ENCODE assay signal across 8 cellular contexts in genomic region chr13:21034602-21035190, GRCh38. TPM values are rescaled to one million over a fixed set of nuclear protein-coding genes. Genes with fewer than 3 reads are reported as not detected.
DNase-seq lines count a peak whose midpoint lies in the region; ATAC-seq and TF ChIP-seq lines count a peak whose summit lies in the region.

No MANE protein-coding gene starts in this region.

- H3K4me3 ChIP-seq in H7 (ENCODE audit: insufficient read depth, low read depth, low read length) (no peak overlapping the region), astrocyte of the spinal cord (ENCODE audit: low read depth, low read length) (no peak overlapping the region), kidney epithelial cell (ENCODE audit: low read depth, low read length) (no peak overlapping the region), thyroid gland (replicated peaks in 1 of 3) (no peak overlapping the region)

- in situ Hi-C loops in astrocyte of the spinal cord (cut with HindIII; ENCODE audit: low sequenced_read_pairs): no loop called here

- peak; percentile 67 for DNase-seq in H7
- DNase-seq in astrocyte of the spinal cord (ENCODE audit: low read depth, low spot score): peak; percentile 63
- peak; percentile 28 for DNase-seq in kidney epithelial cell (ENCODE audit: low read depth)
- no peak for DNase-seq in thyroid gland
- no peak for DNase-seq in DMS79 treated with DMSO at 0.1 percent for 48 hours (lab: John Stamatoyannopoulos, UW)
- DNase-seq in stimulated activated naive CD4-positive, alpha-beta T cell (lab: John Stamatoyannopoulos, UW): no peak
- no peak for DNase-seq in AG08395 (ENCODE audit: low spot score)

- no peak for TF ChIP-seq POLR2A in thyroid gland (IDR thresholded peaks at IDR 0.05)

- H3K36me3 ChIP-seq in H7 (replicated peaks; ENCODE audit: control insufficient read depth, insufficient read depth, low read length): no peaks in the 10 kb centered on the region
- no peaks in the 10 kb centered on the region for H3K36me3 ChIP-seq in kidney epithelial cell (ENCODE audit: control insufficient read depth, insufficient read depth, low read length)
- H3K36me3 ChIP-seq in thyroid gland: no peaks in the 10 kb centered on the region

- H3K4me1 ChIP-seq in thyroid gland: peaks cover 66 to 75% of the 10 kb centered on the region in 2 donors

- no peaks in the 10 kb centered on the region for H3K9me3 ChIP-seq in thyroid gland

- H3K27me3 ChIP-seq in H7 (ENCODE audit: control insufficient read depth, insufficient read depth, low read length) (no peaks in the 10 kb centered on the region), kidney epithelial cell (ENCODE audit: control insufficient read depth, insufficient read depth, low read length) (no peaks in the 10 kb centered on the region), thyroid gland (no peaks in the 10 kb centered on the region)

- peak overlapping the region; percentile 80 to 91 (median 88) for H3K27ac ChIP-seq in thyroid gland

- TF ChIP-seq CTCF in astrocyte of the spinal cord (IDR thresholded peaks at IDR 0.05; ENCODE audit: low read depth, low read length): peak; percentile 39
- peak; percentile 65 for TF ChIP-seq CTCF in kidney epithelial cell (IDR thresholded peaks at IDR 0.05; ENCODE audit: insufficient read depth, low read length, poor library complexity, severe bottlenecking)
- no peak for TF ChIP-seq CTCF in thyroid gland (IDR thresholded peaks at IDR 0.05)

- 55 to 66% methylated on average over 8 of the region's 8 CpGs for WGBS in thyroid gland, 2 donors

- ATAC-seq in GM21390 (IDR thresholded peaks at IDR 0.05; ENCODE audit: unreplicated experiment): no peak

- intact Hi-C loops in thyroid gland (cut with DNase I): no loop called here

RNA-seq across cellular contexts. Expression of gene LATS2, which starts 26.7 kb away (rescaled TPM):
- 6.2 and 8.6 TPM in 2 replicates for total RNA-seq in H7 (2014; rRNA removed; shearing (Covaris generic))
- total RNA-seq in kidney epithelial cell (20.2 and 26.7 TPM in 2 replicates), thyroid gland (10 to 100 TPM; 33.0 to 69.6 (median 37.5) TPM)

Comparison
In these comparisons a context has a peak if more than half of its experiments do, and no peak if none do; other contexts are left out.
1. DNase-seq: peak in H7 (single experiment), astrocyte of the spinal cord (single experiment) and kidney epithelial cell (single experiment); none in thyroid gland (0 of 2), DMS79 treated with DMSO at 0.1 percent for 48 hours (single experiment), stimulated activated naive CD4-positive, alpha-beta T cell (0 of 6) and AG08395 (single experiment).
2. CTCF ChIP-seq: peak in astrocyte of the spinal cord (single experiment) and kidney epithelial cell (single experiment); none in thyroid gland (0 of 6).